In the genomic region with DNA sequence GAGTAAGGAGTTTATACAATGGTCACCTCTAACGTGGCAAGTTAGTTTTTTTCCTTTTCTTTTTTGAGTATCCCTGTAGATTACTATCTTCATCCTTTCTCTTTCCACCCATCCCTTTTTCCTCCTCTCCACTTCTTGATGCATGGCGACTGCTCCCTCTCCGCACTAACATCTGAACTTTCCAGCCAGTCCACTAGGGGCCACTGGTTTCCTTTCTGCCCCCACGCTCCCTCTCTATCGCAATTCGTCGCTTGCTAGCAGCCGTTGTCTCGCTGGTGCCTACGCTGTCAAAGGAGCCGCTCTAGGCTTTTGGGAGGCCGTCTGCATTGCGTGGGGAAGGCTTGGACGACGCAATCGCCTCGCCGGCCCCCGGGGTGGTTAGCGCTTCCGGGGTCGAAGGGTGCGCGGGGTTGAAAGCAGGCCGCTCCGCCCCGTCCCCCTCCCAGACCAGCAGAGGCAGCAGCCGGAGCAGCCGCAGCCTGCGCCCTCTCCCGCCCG, we compare ENCODE assay signal across 1 cellular context.
TF ChIP-seq lines count a peak whose summit lies in the region.

Gene PCBP2, plus strand, starts transcription at position 442 of the 498 bp plus-strand sequence. CDS start 2,699 bp downstream, outside the sequence.

TF ChIP-seq in WTC11, 78 proteins besides CTCF, POLR2A, EP300 and RAD21 (continued from another document):
- TF ChIP-seq ARID4B (CRISPR knock-in tag; IDR thresholded peaks at IDR 0.05; ENCODE audit: borderline replicate concordance) (no peak), NFYB (CRISPR knock-in tag; conservative IDR thresholded peaks at IDR 0.05; ENCODE audit: low read depth) (0 out of 2 replicates have a peak, but pooled peaks have one; percentile 5), CDX4 (CRISPR knock-in tag; IDR thresholded peaks at IDR 0.05; ENCODE audit: borderline replicate concordance) (no peak), PREB (CRISPR knock-in tag; IDR thresholded peaks at IDR 0.05; ENCODE audit: borderline replicate concordance) (no peak), CREB1 (CRISPR knock-in tag; IDR thresholded peaks at IDR 0.05) (peak; percentile 65; the same call in 1 of the 2 replicates), ZNF232 (CRISPR knock-in tag; IDR thresholded peaks at IDR 0.05) (peak; percentile 53; the same call in 1 of the 2 replicates), IRF2 (CRISPR knock-in tag; IDR thresholded peaks at IDR 0.05; ENCODE audit: borderline replicate concordance, low read depth) (no peak), TCF7 (CRISPR knock-in tag; IDR thresholded peaks at IDR 0.05; ENCODE audit: low read depth) (no peak), CREM (CRISPR knock-in tag; IDR thresholded peaks at IDR 0.05) (peak; percentile 87), ZNF281 (CRISPR knock-in tag; IDR thresholded peaks at IDR 0.05) (no peak), ZNF512 (CRISPR knock-in tag; IDR thresholded peaks at IDR 0.05; ENCODE audit: borderline replicate concordance) (no peak), TEAD1 (CRISPR knock-in tag; IDR thresholded peaks at IDR 0.05) (peak; percentile 66; the same call in 1 of the 2 replicates), NFATC4 (CRISPR knock-in tag; IDR thresholded peaks at IDR 0.05) (no peak), SOX15 (CRISPR knock-in tag; IDR thresholded peaks at IDR 0.05) (no peak), HMGA2 (CRISPR knock-in tag; IDR thresholded peaks at IDR 0.05) (no peak), ATF1 (CRISPR knock-in tag; IDR thresholded peaks at IDR 0.05) (no peak), TEAD4 (CRISPR knock-in tag; IDR thresholded peaks at IDR 0.05) (no peak), RORB (CRISPR knock-in tag; IDR thresholded peaks at IDR 0.05) (no peak), ERG (CRISPR knock-in tag; IDR thresholded peaks at IDR 0.05) (no peak), CBFB (CRISPR knock-in tag; IDR thresholded peaks at IDR 0.05; ENCODE audit: low read depth) (no peak), JAZF1 (CRISPR knock-in tag; IDR thresholded peaks at IDR 0.05) (no peak), MAX (CRISPR knock-in tag; IDR thresholded peaks at IDR 0.05) (peak; percentile 38; the same call in 1 of the 2 replicates)
- TF ChIP-seq, protein P1, sequence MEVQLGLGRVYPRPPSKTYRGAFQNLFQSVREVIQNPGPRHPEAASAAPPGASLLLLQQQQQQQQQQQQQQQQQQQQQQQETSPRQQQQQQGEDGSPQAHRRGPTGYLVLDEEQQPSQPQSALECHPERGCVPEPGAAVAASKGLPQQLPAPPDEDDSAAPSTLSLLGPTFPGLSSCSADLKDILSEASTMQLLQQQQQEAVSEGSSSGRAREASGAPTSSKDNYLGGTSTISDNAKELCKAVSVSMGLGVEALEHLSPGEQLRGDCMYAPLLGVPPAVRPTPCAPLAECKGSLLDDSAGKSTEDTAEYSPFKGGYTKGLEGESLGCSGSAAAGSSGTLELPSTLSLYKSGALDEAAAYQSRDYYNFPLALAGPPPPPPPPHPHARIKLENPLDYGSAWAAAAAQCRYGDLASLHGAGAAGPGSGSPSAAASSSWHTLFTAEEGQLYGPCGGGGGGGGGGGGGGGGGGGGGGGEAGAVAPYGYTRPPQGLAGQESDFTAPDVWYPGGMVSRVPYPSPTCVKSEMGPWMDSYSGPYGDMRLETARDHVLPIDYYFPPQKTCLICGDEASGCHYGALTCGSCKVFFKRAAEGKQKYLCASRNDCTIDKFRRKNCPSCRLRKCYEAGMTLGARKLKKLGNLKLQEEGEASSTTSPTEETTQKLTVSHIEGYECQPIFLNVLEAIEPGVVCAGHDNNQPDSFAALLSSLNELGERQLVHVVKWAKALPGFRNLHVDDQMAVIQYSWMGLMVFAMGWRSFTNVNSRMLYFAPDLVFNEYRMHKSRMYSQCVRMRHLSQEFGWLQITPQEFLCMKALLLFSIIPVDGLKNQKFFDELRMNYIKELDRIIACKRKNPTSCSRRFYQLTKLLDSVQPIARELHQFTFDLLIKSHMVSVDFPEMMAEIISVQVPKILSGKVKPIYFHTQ (CRISPR knock-in tag; IDR thresholded peaks at IDR 0.05) = no peak
- TF ChIP-seq, protein P2, sequence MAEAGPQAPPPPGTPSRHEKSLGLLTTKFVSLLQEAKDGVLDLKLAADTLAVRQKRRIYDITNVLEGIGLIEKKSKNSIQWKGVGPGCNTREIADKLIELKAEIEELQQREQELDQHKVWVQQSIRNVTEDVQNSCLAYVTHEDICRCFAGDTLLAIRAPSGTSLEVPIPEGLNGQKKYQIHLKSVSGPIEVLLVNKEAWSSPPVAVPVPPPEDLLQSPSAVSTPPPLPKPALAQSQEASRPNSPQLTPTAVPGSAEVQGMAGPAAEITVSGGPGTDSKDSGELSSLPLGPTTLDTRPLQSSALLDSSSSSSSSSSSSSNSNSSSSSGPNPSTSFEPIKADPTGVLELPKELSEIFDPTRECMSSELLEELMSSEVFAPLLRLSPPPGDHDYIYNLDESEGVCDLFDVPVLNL (CRISPR knock-in tag; IDR thresholded peaks at IDR 0.05; ENCODE audit: borderline replicate concordance, low read depth) = no peak
- TF ChIP-seq, protein P3, sequence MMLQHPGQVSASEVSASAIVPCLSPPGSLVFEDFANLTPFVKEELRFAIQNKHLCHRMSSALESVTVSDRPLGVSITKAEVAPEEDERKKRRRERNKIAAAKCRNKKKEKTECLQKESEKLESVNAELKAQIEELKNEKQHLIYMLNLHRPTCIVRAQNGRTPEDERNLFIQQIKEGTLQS (CRISPR knock-in tag; conservative IDR thresholded peaks at IDR 0.05) = no peak
- TF ChIP-seq, protein P4, sequence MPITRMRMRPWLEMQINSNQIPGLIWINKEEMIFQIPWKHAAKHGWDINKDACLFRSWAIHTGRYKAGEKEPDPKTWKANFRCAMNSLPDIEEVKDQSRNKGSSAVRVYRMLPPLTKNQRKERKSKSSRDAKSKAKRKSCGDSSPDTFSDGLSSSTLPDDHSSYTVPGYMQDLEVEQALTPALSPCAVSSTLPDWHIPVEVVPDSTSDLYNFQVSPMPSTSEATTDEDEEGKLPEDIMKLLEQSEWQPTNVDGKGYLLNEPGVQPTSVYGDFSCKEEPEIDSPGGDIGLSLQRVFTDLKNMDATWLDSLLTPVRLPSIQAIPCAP (CRISPR knock-in tag; IDR thresholded peaks at IDR 0.05) = no peak
- TF ChIP-seq, protein P5, sequence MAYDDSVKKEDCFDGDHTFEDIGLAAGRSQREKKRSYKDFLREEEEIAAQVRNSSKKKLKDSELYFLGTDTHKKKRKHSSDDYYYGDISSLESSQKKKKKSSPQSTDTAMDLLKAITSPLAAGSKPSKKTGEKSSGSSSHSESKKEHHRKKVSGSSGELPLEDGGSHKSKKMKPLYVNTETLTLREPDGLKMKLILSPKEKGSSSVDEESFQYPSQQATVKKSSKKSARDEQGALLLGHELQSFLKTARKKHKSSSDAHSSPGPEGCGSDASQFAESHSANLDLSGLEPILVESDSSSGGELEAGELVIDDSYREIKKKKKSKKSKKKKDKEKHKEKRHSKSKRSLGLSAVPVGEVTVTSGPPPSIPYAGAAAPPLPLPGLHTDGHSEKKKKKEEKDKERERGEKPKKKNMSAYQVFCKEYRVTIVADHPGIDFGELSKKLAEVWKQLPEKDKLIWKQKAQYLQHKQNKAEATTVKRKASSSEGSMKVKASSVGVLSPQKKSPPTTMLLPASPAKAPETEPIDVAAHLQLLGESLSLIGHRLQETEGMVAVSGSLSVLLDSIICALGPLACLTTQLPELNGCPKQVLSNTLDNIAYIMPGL (CRISPR knock-in tag; IDR thresholded peaks at IDR 0.05) = no peak
